ENCODE assay signal across 1 cellular context in genomic region chr2:62133320-62133823, GRCh38.
TF ChIP-seq lines count a peak whose summit lies in the region.

No MANE protein-coding gene starts in this region.

TF ChIP-seq in HepG2, 621 proteins besides CTCF, POLR2A, EP300 and RAD21 (continued from another document):
- TF ChIP-seq ZNF318 (CRISPR knock-in tag; IDR thresholded peaks at IDR 0.05) = no peak
